In the genomic region with DNA sequence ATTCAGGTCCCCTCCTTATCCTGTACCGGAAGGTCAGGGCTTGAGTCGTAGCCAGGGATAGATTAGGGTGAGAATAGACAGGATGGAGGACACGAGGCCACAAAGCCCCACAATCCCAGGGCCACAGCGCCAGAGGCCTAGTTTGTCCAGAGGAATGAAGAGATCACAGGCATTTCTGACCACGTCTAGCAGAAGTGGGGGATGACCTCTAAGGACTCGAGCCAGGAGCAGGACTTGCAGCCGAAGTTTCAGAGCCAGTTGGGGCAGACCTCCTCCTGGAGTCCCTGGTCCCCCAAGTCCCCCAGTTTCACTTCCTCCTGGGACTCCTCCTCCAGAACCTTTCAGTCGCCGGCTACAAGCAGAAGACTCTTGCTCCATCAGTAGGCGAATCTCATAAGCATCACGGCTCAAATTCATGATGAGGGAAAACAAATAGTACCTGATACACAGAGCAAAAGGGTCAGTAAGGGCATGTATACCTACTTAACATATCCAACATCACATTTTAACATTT, we compare ENCODE assay signal across 13 cellular contexts. TPM values are rescaled to one million over a fixed set of nuclear protein-coding genes. Genes with fewer than 3 reads are reported as not detected.
"Had no signal": no experiment of that assay in that cellular context is flagged by ENCODE, and none has a peak within 500 bp of the region (broad histone marks: within the 10 kb centered on the region; RNA-seq: fewer than 3 reads in every experiment).

No MANE protein-coding gene starts in this region.

- H3K27ac Mint-ChIP-seq: activated B cell treated with CpG ODN at 0.5 μM for 24 hours; natural killer cell treated with Interleukin-12 subunit alpha and Interleukin-12 subunit beta and Interleukin-15 and Interleukin-18, amount 100 ng/mL, for 72 hours had no signal

- H2AFZ ChIP-seq: hepatocyte had no signal

- DNase-seq: activated B cell treated with CpG ODN at 0.5 μM for 24 hours; activated CD4-positive, alpha-beta T cell treated with anti-CD3 and anti-CD28 coated beads, Interleukin-2, amount 10 ng/mL, durations not matched to agents 7 days and 5 days; activated naive CD4-positive, alpha-beta T cell treated with anti-CD3 and anti-CD28 coated beads, Interleukin-2, amount 50 U/mL, for 16 hours; left lung; stimulated activated CD4-positive, alpha-beta T cell treated with anti-CD3 and anti-CD28 coated beads, Interleukin-15, amount 100 ng/mL, for 24 hours; stimulated activated CD4-positive, alpha-beta T cell treated with anti-CD3 and anti-CD28 coated beads, Interleukin-4, amount 100 ng/mL, for 1 hour; stimulated activated naive CD4-positive, alpha-beta T cell treated with Interleukin-2 at 50 U/mL for 16 hours; trophoblast cell had no signal

- H3K9me3 Mint-ChIP-seq: activated B cell treated with CpG ODN at 0.5 μM for 24 hours; activated CD4-positive, alpha-beta T cell treated with anti-CD3 and anti-CD28 coated beads, Interleukin-2, amount 10 ng/mL, durations not matched to agents 7 days and 5 days; natural killer cell treated with Interleukin-12 subunit alpha and Interleukin-12 subunit beta and Interleukin-15 and Interleukin-18, amount 100 ng/mL, for 72 hours had no signal

- H3K4me3 Mint-ChIP-seq: activated B cell treated with CpG ODN at 0.5 μM for 24 hours; activated CD4-positive, alpha-beta T cell treated with anti-CD3 and anti-CD28 coated beads, Interleukin-2, amount 10 ng/mL, durations not matched to agents 7 days and 5 days; natural killer cell treated with Interleukin-12 subunit alpha and Interleukin-12 subunit beta and Interleukin-15 and Interleukin-18, amount 100 ng/mL, for 72 hours had no signal

- H3K9me3 ChIP-seq: left lung, right atrium auricular region, suprapubic skin had no signal

- H3K27ac ChIP-seq: hepatocyte, left lung, right atrium auricular region, suprapubic skin had no signal

- H3K27me3 ChIP-seq: hepatocyte, left lung, right atrium auricular region, suprapubic skin had no signal

- H3K4me2 ChIP-seq: hepatocyte had no signal

- ATAC-seq: esophagus mucosa; left lung; natural killer cell treated with Interleukin-12 subunit alpha and Interleukin-12 subunit beta and Interleukin-15 and Interleukin-18, amount 100 ng/mL, for 72 hours had no signal

- H3K4me3 ChIP-seq: hepatocyte, left lung, right atrium auricular region, suprapubic skin had no signal

- H3K27me3 Mint-ChIP-seq: activated B cell treated with CpG ODN at 0.5 μM for 24 hours; activated CD4-positive, alpha-beta T cell treated with anti-CD3 and anti-CD28 coated beads, Interleukin-2, amount 10 ng/mL, durations not matched to agents 7 days and 5 days; natural killer cell treated with Interleukin-12 subunit alpha and Interleukin-12 subunit beta and Interleukin-15 and Interleukin-18, amount 100 ng/mL, for 72 hours had no signal

RNA-seq across cellular contexts. Expression of gene ANKRD35, which starts 26.5 kb away (rescaled TPM):
- total RNA-seq: activated B cell treated with CpG ODN at 0.5 μM for 24 hours had no signal
